ENCODE assay signal across 9 cellular contexts in the genomic region with DNA sequence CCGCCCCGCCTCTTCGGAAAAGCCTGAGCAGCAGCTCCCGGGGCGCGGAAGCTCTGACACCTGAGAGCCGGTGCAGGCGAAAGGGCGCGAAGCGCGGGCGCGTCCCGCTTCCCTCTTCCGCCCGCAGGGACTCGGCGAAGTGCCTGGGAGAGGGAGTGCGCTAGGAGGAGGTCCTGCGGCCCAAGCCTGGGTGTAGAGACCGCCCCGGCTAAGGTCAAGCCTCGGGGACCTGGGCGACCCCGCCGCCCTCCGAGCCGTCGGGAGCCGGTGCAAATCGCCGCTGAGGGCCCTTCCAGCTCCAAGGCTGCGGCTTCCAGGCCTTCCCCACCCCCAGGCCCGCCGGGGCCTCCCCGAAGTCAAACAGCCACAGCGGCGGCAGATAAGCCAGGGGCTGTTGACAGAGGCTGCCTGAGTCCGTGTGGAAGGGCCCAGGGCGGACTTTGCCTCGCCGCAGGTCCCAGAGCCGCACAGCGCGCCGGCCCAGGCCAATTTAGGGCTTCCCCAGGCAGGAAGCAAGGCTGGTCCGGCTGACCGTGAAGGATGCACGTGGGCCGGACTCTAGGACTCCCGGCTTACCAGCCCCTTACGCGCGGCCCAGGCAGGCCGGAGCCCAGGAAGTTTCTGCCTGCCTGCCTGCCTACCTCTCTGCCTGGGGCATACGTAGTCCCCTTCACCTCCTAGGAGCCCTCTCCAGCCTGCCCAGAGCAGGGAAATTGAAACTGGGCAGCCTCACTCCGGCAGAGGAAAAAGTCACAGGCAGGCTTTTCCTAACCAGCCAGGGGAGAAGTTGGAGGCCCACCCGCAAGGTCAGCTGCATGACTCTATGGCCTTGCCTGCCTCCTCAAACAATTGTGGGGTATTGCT. TPM values are rescaled to one million over a fixed set of nuclear protein-coding genes. Genes with fewer than 3 reads are reported as not detected.
A peak's percentile ranks its signal among the peaks of the same experiment; 100 is the strongest.
DNase-seq lines count a peak whose midpoint lies in the region; TF ChIP-seq lines count a peak whose summit lies in the region.
"Had no signal": no experiment of that assay in that cellular context is flagged by ENCODE, and none has a peak within 500 bp of the region (broad histone marks: within the 10 kb centered on the region; RNA-seq: fewer than 3 reads in every experiment).

No MANE protein-coding gene starts in this region.

- POLR2A ChIA-PET in HEK293T (lab: Yijun Ruan, JAX) = no interaction called here

- no peaks in the 10 kb centered on the region for H3K9me3 ChIP-seq in HUES64 (ENCODE audit: insufficient read depth, low read depth, low read length)
- no peaks in the 10 kb centered on the region for H3K9me3 ChIP-seq in esophagus muscularis mucosa

- H3K4me3 ChIP-seq in HUES64 (ENCODE audit: low read length) = peak overlapping the region; percentile 59
- H3K4me3 ChIP-seq in esophagus muscularis mucosa = peak overlapping the region; percentile 8 to 75 (median 65)

- WGBS in HUES64 = 6% methylated on average over 59 of the region's 59 CpGs
- WGBS in esophagus muscularis mucosa = 54% methylated on average over 33 of the region's 59 CpGs

- H3K27ac ChIP-seq in HUES64 (ENCODE audit: low read depth, low read length) (no peak overlapping the region), esophagus muscularis mucosa (replicated peaks in 1 of 4) (no peak overlapping the region)

- H3K27me3 ChIP-seq in HUES64 (ENCODE audit: insufficient read depth, low read length) (peaks cover 100% of the 10 kb centered on the region), esophagus muscularis mucosa (peaks cover 0 to 83% (median 3%) of the 10 kb centered on the region in 4 donors)

- H3K36me3 Mint-ChIP-seq in nephron (ENCODE audit: low read depth) = no peaks in the 10 kb centered on the region

- H3K27ac Mint-ChIP-seq in nephron = no peak overlapping the region

- peaks cover 90% of the 10 kb centered on the region for H3K27me3 Mint-ChIP-seq in nephron (ENCODE audit: low read depth)

- H3K36me3 ChIP-seq in HUES64 (ENCODE audit: insufficient read depth, low read length) (no peaks in the 10 kb centered on the region), esophagus muscularis mucosa (no peaks in the 10 kb centered on the region)

- CTCF ChIA-PET in HEK293T (lab: Yijun Ruan, JAX) = interaction anchor here (1.1 kb wide), 1 partner anchor 14 kb away, joined by 4 read pairs; no protein-coding TSS in a partner anchor

- 0 out of 2 replicates have a peak overlapping the region, but pooled peaks have one; percentile 22 for H3K9ac ChIP-seq in HUES64 (ENCODE audit: low read depth, low read length)

- intact Hi-C loops in esophagus muscularis mucosa (cut with DNase I) = no loop called here

- no peak for TF ChIP-seq EP300 in esophagus muscularis mucosa (IDR thresholded peaks at IDR 0.05)

- H3K4me3 Mint-ChIP-seq in nephron = peak overlapping the region in 2 of 3 experiments; percentile 39 to 45

- peak; percentile 27 for DNase-seq in CD1c-positive myeloid dendritic cell (ENCODE audit: extremely low spot score)
- DNase-seq in esophagus muscularis mucosa (ENCODE audit: extremely low spot score) = no peak
- no peak for DNase-seq in COLO829 (ENCODE audit: low spot score)
- no peak for DNase-seq in NAMALWA (ENCODE audit: low spot score)
- DNase-seq in NOMO-1 treated with DMSO at 0.1 percent for 48 hours (lab: John Stamatoyannopoulos, UW; ENCODE audit: unreplicated experiment) = no peak
- no peak for DNase-seq in HEK293T (ENCODE audit: extremely low spot score)
- DNase-seq: left cardiac atrium had no signal

- TF ChIP-seq CTCF in esophagus muscularis mucosa (IDR thresholded peaks at IDR 0.05) = no peak
- TF ChIP-seq CTCF in nephron (IDR thresholded peaks at IDR 0.05; ENCODE audit: unreplicated experiment in 3 of 3) = no peak

- H3K9me3 Mint-ChIP-seq in nephron = no peaks in the 10 kb centered on the region

- peaks cover 7% of the 10 kb centered on the region for H3K4me1 Mint-ChIP-seq in nephron

- no peak for TF ChIP-seq POLR2A in esophagus muscularis mucosa (IDR thresholded peaks at IDR 0.05; ENCODE audit: low read depth)

- H3K4me1 ChIP-seq in HUES64 (ENCODE audit: insufficient read depth, low read length) (peaks cover 6% of the 10 kb centered on the region), esophagus muscularis mucosa (peaks cover 29 to 40% (median 38%) of the 10 kb centered on the region in 4 donors)

TF ChIP-seq in HEK293T, 16 proteins besides CTCF, POLR2A, EP300 and RAD21:
- no peak for TF ChIP-seq BHLHE40 (IDR thresholded peaks at IDR 0.05; ENCODE audit: borderline replicate concordance)
- TF ChIP-seq ZNF384 (IDR thresholded peaks at IDR 0.05) = no peak
- no peak for TF ChIP-seq L3MBTL2 (conservative IDR thresholded peaks at IDR 0.05)
- no peak for TF ChIP-seq ELF4 (IDR thresholded peaks at IDR 0.05)
- no peak for TF ChIP-seq HDGF (IDR thresholded peaks at IDR 0.05; ENCODE audit: borderline replicate concordance)
- no peak for TF ChIP-seq LEF1 (IDR thresholded peaks at IDR 0.05; ENCODE audit: borderline replicate concordance)
- no peak for TF ChIP-seq FOXM1 (IDR thresholded peaks at IDR 0.05; ENCODE audit: borderline replicate concordance)
- TF ChIP-seq FOXK2 (IDR thresholded peaks at IDR 0.05) = no peak
- TF ChIP-seq SUZ12 (IDR thresholded peaks at IDR 0.05) = no peak
- TF ChIP-seq CTBP1 (IDR thresholded peaks at IDR 0.05; ENCODE audit: borderline replicate concordance) = no peak
- TF ChIP-seq FOXA1 (IDR thresholded peaks at IDR 0.05) = no peak
- no peak for TF ChIP-seq ARNT (IDR thresholded peaks at IDR 0.05)
- no peak for TF ChIP-seq NFRKB (IDR thresholded peaks at IDR 0.05)
- TF ChIP-seq, protein P1, sequence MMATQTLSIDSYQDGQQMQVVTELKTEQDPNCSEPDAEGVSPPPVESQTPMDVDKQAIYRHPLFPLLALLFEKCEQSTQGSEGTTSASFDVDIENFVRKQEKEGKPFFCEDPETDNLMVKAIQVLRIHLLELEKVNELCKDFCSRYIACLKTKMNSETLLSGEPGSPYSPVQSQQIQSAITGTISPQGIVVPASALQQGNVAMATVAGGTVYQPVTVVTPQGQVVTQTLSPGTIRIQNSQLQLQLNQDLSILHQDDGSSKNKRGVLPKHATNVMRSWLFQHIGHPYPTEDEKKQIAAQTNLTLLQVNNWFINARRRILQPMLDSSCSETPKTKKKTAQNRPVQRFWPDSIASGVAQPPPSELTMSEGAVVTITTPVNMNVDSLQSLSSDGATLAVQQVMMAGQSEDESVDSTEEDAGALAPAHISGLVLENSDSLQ (IDR thresholded peaks at IDR 0.05) = no peak
- no peak for TF ChIP-seq SP1 (IDR thresholded peaks at IDR 0.05)
- no peak for TF ChIP-seq TARDBP (IDR thresholded peaks at IDR 0.05)

RNA-seq across cellular contexts. Expression of a gene that starts 2.3 kb away (rescaled TPM):
- polyA plus RNA-seq in HUES64 (2013, experiment 1 of 2) = 0.25 TPM
- polyA plus RNA-seq in HUES64 (2013, experiment 2 of 2) = 0.38 TPM
- total RNA-seq in esophagus muscularis mucosa = 1 to 10 TPM in 1 of 4 donors, under 1 TPM in 3; 0.83 to 2.5 (median 0.97) TPM

RNA-seq across cellular contexts. Expression of a gene that starts 17.7 kb away (rescaled TPM):
- polyA plus RNA-seq in HUES64 (2013, experiment 1 of 2) = not detected
- polyA plus RNA-seq in HUES64 (2013, experiment 2 of 2) = not detected
- 1 to 10 TPM in 1 of 4 donors, under 1 TPM in 2, not detected in 1; 0.33 to 2.4 (median 0.69) TPM for total RNA-seq in esophagus muscularis mucosa

RNA-seq across cellular contexts. Expression of a gene that starts 48.1 kb away (rescaled TPM):
- polyA plus RNA-seq in HUES64 (2013, experiment 1 of 2) = 32.8 TPM
- 33.0 TPM for polyA plus RNA-seq in HUES64 (2013, experiment 2 of 2)
- 10 to 100 TPM; 11.2 to 46.6 (median 28.0) TPM for total RNA-seq in esophagus muscularis mucosa
